In genomic region chr7:70417061-70417655, GRCh38 we compare ENCODE assay signal across 15 cellular contexts.
DNase-seq lines count a peak whose midpoint lies in the region; ATAC-seq, FAIRE-seq and TF ChIP-seq lines count a peak whose summit lies in the region.
"Had no signal": no experiment of that assay in that cellular context is flagged by ENCODE, and none has a peak within 500 bp of the region (broad histone marks: within the 10 kb centered on the region; RNA-seq: fewer than 3 reads in every experiment).

No MANE protein-coding gene starts in this region.

- CTCF ChIA-PET in HepG2 (lab: Yijun Ruan, JAX; ENCODE audit: low intra/inter-chr PET ratio, low total read pairs): no interaction called here

- TF ChIP-seq RAD21 in liver (IDR thresholded peaks at IDR 0.05): peak; percentile 17 to 41
- no peak for TF ChIP-seq RAD21 in HepG2 (CRISPR knock-in tag; IDR thresholded peaks at IDR 0.05)

- TF ChIP-seq EP300 in HepG2 (IDR thresholded peaks at IDR 0.05; ENCODE audit: low read depth in 2 of 2, low read length in 2 of 2): no peak
- no peak for TF ChIP-seq EP300 in HepG2 (CRISPR knock-in tag; IDR thresholded peaks at IDR 0.05; ENCODE audit: borderline replicate concordance)

- ATAC-seq in HepG2 (no peak), aorta (ENCODE audit: low FRiP score) (peak; percentile 42)
- ATAC-seq: stimulated activated naive CD8-positive, alpha-beta T cell treated with anti-CD3 and anti-CD28 coated beads, Interleukin-15, Interleukin-2, amounts not matched to agents 100 U/mL and 50 U/mL, for 24 hours had no signal

- no peak for DNase-seq in HepG2 (ENCODE audit: low spot score)
- no peak for DNase-seq in aorta
- no peak for DNase-seq in activated effector memory CD4-positive, alpha-beta T cell treated with anti-CD3 and anti-CD28 coated beads, Interleukin-2, amount 50 U/mL, for 16 hours
- DNase-seq in HUDEP-2 (lab: John Stamatoyannopoulos, UW; ENCODE audit: unreplicated experiment in 76 of 76): no peak
- DNase-seq in DMS53 (lab: John Stamatoyannopoulos, UW): no peak
- DNase-seq: GDM1; heart right ventricle; Kasumi-1; NCI-H510A treated with DMSO at 0.1 percent for 48 hours; stimulated activated CD4-positive, alpha-beta T cell treated with anti-CD3 and anti-CD28 coated beads, Interleukin-4, amount 100 ng/mL, for 1 hour; stimulated activated naive CD8-positive, alpha-beta T cell treated with anti-CD3 and anti-CD28 coated beads, Interleukin-15, Interleukin-2, amounts not matched to agents 100 U/mL and 50 U/mL, for 24 hours had no signal

- H3K4me1 ChIP-seq in liver (ENCODE audit: control insufficient read depth in 4 of 4, insufficient read depth in 4 of 4, low read length in 3 of 4) (no peaks in the 10 kb centered on the region), HepG2 (ENCODE audit: insufficient read depth, low read length) (no peaks in the 10 kb centered on the region), iPS-18a (ENCODE audit: control insufficient read depth, low read depth, low read length) (peaks cover 43% of the 10 kb centered on the region), aorta (ENCODE audit: control insufficient read depth in 1 of 2, insufficient read depth in 2 of 2, low read length in 2 of 2) (no peaks in the 10 kb centered on the region)
- H3K4me1 ChIP-seq: heart right ventricle had no signal

- no peak for TF ChIP-seq CTCF in liver (IDR thresholded peaks at IDR 0.05; ENCODE audit: low read depth, low read length, missing input control)
- no peak for TF ChIP-seq CTCF in HepG2 (CRISPR knock-in tag; IDR thresholded peaks at IDR 0.05)
- 0 out of 2 replicates have a peak, but pooled peaks have one; percentile 7 for TF ChIP-seq CTCF in VCaP (conservative IDR thresholded peaks at IDR 0.05)

- H3K4me2 ChIP-seq in HepG2 (ENCODE audit: low read depth, low read length): no peak overlapping the region

- no peak for TF ChIP-seq POLR2A in HepG2 (IDR thresholded peaks at IDR 0.05; ENCODE audit: insufficient read depth in 1 of 2, low read depth in 2 of 2, low read length in 2 of 2)

- H3K4me3 ChIP-seq in liver (ENCODE audit: low read depth in 1 of 3, low read length in 3 of 3): no peak overlapping the region
- no peak overlapping the region for H3K4me3 ChIP-seq in HepG2 (replicated peaks in 1 of 3; ENCODE audit: insufficient read depth in 1 of 3, low read depth in 2 of 3, low read length in 3 of 3)
- peak overlapping the region; percentile 1 for H3K4me3 ChIP-seq in iPS-18a (ENCODE audit: low read length)
- no peak overlapping the region for H3K4me3 ChIP-seq in aorta (ENCODE audit: low read length in 2 of 2)
- H3K4me3 ChIP-seq: heart right ventricle, lung had no signal

- in situ Hi-C loops in HepG2 (cut with HindIII; ENCODE audit: extremely low pct_ligation_motif_present, low pct_unique_long_range_greater_than_20kb): no loop called here

- BruUV-seq in HepG2 (replicated peaks; lab: Mats Ljungman, UMichigan): no TSS peak

- 94% methylated on average over 15 of the region's 15 CpGs for WGBS in liver
- WGBS in HepG2 (ENCODE audit: low lambda C conversion rate): 39% methylated on average over 9 of the region's 15 CpGs
- 92 to 93% methylated on average over 15 of the region's 15 CpGs for WGBS in aorta, 2 donors

- intact Hi-C loops in HepG2 (cut with micrococcal nuclease; ENCODE audit: unreplicated experiment): no loop called here
- intact Hi-C loops in aorta (cut with DNase I): no loop called here

- POLR2A ChIA-PET in HepG2 (lab: Yijun Ruan, JAX): no interaction called here

- H3K36me3 ChIP-seq in liver (ENCODE audit: control insufficient read depth in 4 of 4, insufficient read depth in 3 of 4, low read depth in 1 of 4, low read length in 3 of 4) (no peaks in the 10 kb centered on the region), HepG2 (replicated peaks in 1 of 2; ENCODE audit: control insufficient read depth in 1 of 2, insufficient read depth in 2 of 2, low read length in 2 of 2) (no peaks in the 10 kb centered on the region), iPS-18a (ENCODE audit: control insufficient read depth, low read depth, low read length) (no peaks in the 10 kb centered on the region), aorta (ENCODE audit: control insufficient read depth in 1 of 2, insufficient read depth in 2 of 2, low read length in 1 of 2) (no peaks in the 10 kb centered on the region)
- H3K36me3 ChIP-seq: heart right ventricle had no signal

- H3K27me3 ChIP-seq in liver (ENCODE audit: control insufficient read depth in 4 of 4, insufficient read depth in 4 of 4, low read length in 3 of 4) (no peaks in the 10 kb centered on the region), HepG2 (ENCODE audit: control insufficient read depth in 1 of 2, insufficient read depth in 2 of 2, low read length in 2 of 2) (no peaks in the 10 kb centered on the region), iPS-18a (ENCODE audit: control insufficient read depth, insufficient read depth, low read length) (peaks cover 13% of the 10 kb centered on the region), aorta (ENCODE audit: control insufficient read depth in 1 of 2, insufficient read depth in 2 of 2, low read length in 1 of 2) (no peaks in the 10 kb centered on the region)
- H3K27me3 ChIP-seq: heart right ventricle had no signal

- H4K20me1 ChIP-seq in HepG2 (ENCODE audit: insufficient read depth, low read length): no peaks in the 10 kb centered on the region

- FAIRE-seq in HepG2 (lab: Jason Lieb, UNC): no peak

- H3K9ac ChIP-seq in liver (ENCODE audit: low read depth in 1 of 2, low read length in 2 of 2) (no peak overlapping the region), HepG2 (ENCODE audit: insufficient read depth, low read depth, low read length) (no peak overlapping the region), iPS-18a (ENCODE audit: low read length) (no peak overlapping the region)

- H3K79me2 ChIP-seq in HepG2 (ENCODE audit: insufficient read depth, low read length): no peaks in the 10 kb centered on the region

- H3K27ac ChIP-seq in liver (ENCODE audit: low read depth in 1 of 2, low read length in 2 of 2) (no peak overlapping the region), HepG2 (ENCODE audit: extremely low read length, insufficient read depth, low read length) (no peak overlapping the region), VCaP (no peak overlapping the region), iPS-18a (ENCODE audit: low read length) (no peak overlapping the region), aorta (ENCODE audit: low read depth in 1 of 2, low read length in 2 of 2) (no peak overlapping the region)
- H3K27ac ChIP-seq: heart right ventricle had no signal

- H3K9me3 ChIP-seq in liver (ENCODE audit: control insufficient read depth in 4 of 4, low read length in 3 of 4): no peaks in the 10 kb centered on the region
- H3K9me3 ChIP-seq in HepG2 (ENCODE audit: low read length): no peaks in the 10 kb centered on the region
- no peaks in the 10 kb centered on the region for H3K9me3 ChIP-seq in iPS-18a (ENCODE audit: control insufficient read depth, low read depth, low read length)
- H3K9me3 ChIP-seq in aorta (ENCODE audit: control insufficient read depth, low read length): no peaks in the 10 kb centered on the region
- H3K9me3 ChIP-seq: heart right ventricle had no signal

- no peak overlapping the region for H2AFZ ChIP-seq in HepG2 (ENCODE audit: low read length)

TF ChIP-seq in liver, 16 proteins besides CTCF, POLR2A, EP300 and RAD21 (continues in another document):
- no peak for TF ChIP-seq HNF4A (conservative IDR thresholded peaks at IDR 0.05)
- no peak for TF ChIP-seq FOXA2 (IDR thresholded peaks at IDR 0.05)
- TF ChIP-seq FOXA1 (IDR thresholded peaks at IDR 0.05): no peak
- TF ChIP-seq NR2F2 (IDR thresholded peaks at IDR 0.05): no peak
- TF ChIP-seq RXRA (IDR thresholded peaks at IDR 0.05): no peak
- TF ChIP-seq JUND (IDR thresholded peaks at IDR 0.05): no peak

TF ChIP-seq in HepG2, 621 proteins besides CTCF, POLR2A, EP300 and RAD21 (continues in another document):
- TF ChIP-seq MIER3 (CRISPR knock-in tag; IDR thresholded peaks at IDR 0.05; ENCODE audit: borderline replicate concordance) (no peak), ZXDC (CRISPR knock-in tag; IDR thresholded peaks at IDR 0.05) (no peak), ZNF773 (CRISPR knock-in tag; IDR thresholded peaks at IDR 0.05; ENCODE audit: borderline replicate concordance) (no peak), TBL1XR1 (IDR thresholded peaks at IDR 0.05; ENCODE audit: borderline replicate concordance, low read length, partially characterized antibody) (no peak), ZNF121 (CRISPR knock-in tag; IDR thresholded peaks at IDR 0.05) (no peak), WIZ (CRISPR knock-in tag; IDR thresholded peaks at IDR 0.05) (no peak), ZNF280B (CRISPR knock-in tag; IDR thresholded peaks at IDR 0.05; ENCODE audit: borderline replicate concordance) (no peak)
